In the genomic region with DNA sequence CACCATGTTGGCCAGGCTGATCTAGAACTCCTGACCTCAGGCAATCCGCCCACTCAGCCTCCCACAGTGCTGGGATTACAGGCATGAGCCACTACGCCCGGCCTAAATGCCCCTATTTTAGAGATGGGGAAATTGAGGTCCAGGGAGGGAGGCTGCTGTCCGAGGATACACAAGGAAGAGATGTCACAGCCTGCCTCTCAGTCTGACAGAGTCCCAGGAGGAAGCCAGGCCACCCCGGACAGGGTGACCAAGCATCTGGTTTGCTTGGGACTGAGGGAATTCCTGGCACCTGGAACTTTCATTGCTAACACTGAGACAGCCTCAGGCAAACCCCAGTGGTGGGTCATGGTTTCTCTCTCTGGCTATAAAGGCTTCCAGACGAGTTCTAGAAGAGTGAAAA, we compare ENCODE assay signal across 26 cellular contexts. TPM values are rescaled to one million over a fixed set of nuclear protein-coding genes. Genes with fewer than 3 reads are reported as not detected.
DNase-seq lines count a peak whose midpoint lies in the region; ATAC-seq and TF ChIP-seq lines count a peak whose summit lies in the region.
"Had no signal": no experiment of that assay in that cellular context is flagged by ENCODE, and none has a peak within 500 bp of the region (broad histone marks: within the 10 kb centered on the region; RNA-seq: fewer than 3 reads in every experiment).

No MANE protein-coding gene starts in this region.

- H3K4me2 ChIP-seq in BLaER1 (peak overlapping the region; percentile 58), hepatocyte (no peak overlapping the region)
- H3K4me2 ChIP-seq: KMS-11 had no signal

- 81% methylated on average over 6 of the region's 6 CpGs for WGBS in hepatocyte (ENCODE audit: low lambda C conversion rate, missing lambda C conversion rate)
- WGBS in tibial nerve, 2 donors = 77 to 78% methylated on average over 6 of the region's 6 CpGs

- H3K27me3 ChIP-seq in BLaER1 (no peaks in the 10 kb centered on the region), hepatocyte (no peaks in the 10 kb centered on the region), tibial nerve (no peaks in the 10 kb centered on the region)
- H3K27me3 ChIP-seq: gastrocnemius medialis had no signal

- H3K36me3 ChIP-seq in BLaER1 (no peaks in the 10 kb centered on the region), hepatocyte (replicated peaks; ENCODE audit: insufficient read depth, low read depth) (no peaks in the 10 kb centered on the region), tibial nerve (no peaks in the 10 kb centered on the region)
- H3K36me3 ChIP-seq: gastrocnemius medialis, lower lobe of right lung, prostate gland had no signal

- H3K27ac ChIP-seq in BLaER1 (no peak overlapping the region), hepatocyte (peak overlapping the region; percentile 16), tibial nerve (peak overlapping the region in 2 of 4 donors; percentile 6 to 50)
- H3K27ac ChIP-seq: gastrocnemius medialis, KMS-11, lower lobe of right lung, prostate gland had no signal

- no peaks in the 10 kb centered on the region for H3K9me2 ChIP-seq in hepatocyte (replicated peaks; ENCODE audit: insufficient read depth)

- H3K79me2 ChIP-seq in hepatocyte = no peaks in the 10 kb centered on the region

- H4K20me1 ChIP-seq in BLaER1 = no peaks in the 10 kb centered on the region
- no peaks in the 10 kb centered on the region for H4K20me1 ChIP-seq in hepatocyte (ENCODE audit: insufficient read depth, poor library complexity, severe bottlenecking)

- H3K9me3 ChIP-seq in BLaER1 (no peaks in the 10 kb centered on the region), hepatocyte (ENCODE audit: low read depth) (no peaks in the 10 kb centered on the region), tibial nerve (no peaks in the 10 kb centered on the region)
- H3K9me3 ChIP-seq: gastrocnemius medialis, lower lobe of right lung, prostate gland had no signal

- TF ChIP-seq CTCF in GM13977 (IDR thresholded peaks at IDR 0.05; ENCODE audit: extremely low read depth, insufficient read depth, missing control alignments) = no peak
- TF ChIP-seq CTCF in hepatocyte (IDR thresholded peaks at IDR 0.05; ENCODE audit: poor library complexity) = no peak
- TF ChIP-seq CTCF in tibial nerve (IDR thresholded peaks at IDR 0.05) = no peak

- in situ Hi-C loops in GM13977 (cut with MboI; ENCODE audit: low pct_unique_long_range_greater_than_20kb, low sequenced_read_pairs, unreplicated experiment) = no loop called here

- no peak overlapping the region for H3K9ac ChIP-seq in BLaER1
- H3K9ac ChIP-seq: KMS-11 had no signal

- no peak for TF ChIP-seq EP300 in tibial nerve (IDR thresholded peaks at IDR 0.05)

- ATAC-seq in HG02885 (IDR thresholded peaks at IDR 0.05; ENCODE audit: poor library complexity, unreplicated experiment) = peak; percentile 14
- ATAC-seq in GM21526 (IDR thresholded peaks at IDR 0.05; ENCODE audit: low FRiP score, unreplicated experiment) = no peak
- ATAC-seq: gastrocnemius medialis; lower lobe of right lung; naive thymus-derived CD4-positive, alpha-beta T cell had no signal

- no peak for TF ChIP-seq POLR2A in tibial nerve (IDR thresholded peaks at IDR 0.05)

- H3K4me3 ChIP-seq in BLaER1 = no peak overlapping the region
- no peak overlapping the region for H3K4me3 ChIP-seq in hepatocyte
- H3K4me3 ChIP-seq in tibial nerve = no peak overlapping the region
- H3K4me3 ChIP-seq: gastrocnemius medialis, lower lobe of right lung, prostate gland had no signal

- H2AFZ ChIP-seq in hepatocyte = no peak overlapping the region

- DNase-seq in GM13977 (ENCODE audit: low spot score) (peak; percentile 38), hepatocyte (ENCODE audit: low spot score) (no peak), tibial nerve (ENCODE audit: low spot score in 2 of 2) (no peak), NCI-H1694 treated with DMSO at 0.1 percent for 48 hours (lab: John Stamatoyannopoulos, UW) (no peak)
- DNase-seq: activated CD4-positive, alpha-beta memory T cell treated with anti-CD3 and anti-CD28 coated beads, Interleukin-2, amount 10 ng/mL, durations not matched to agents 7 days and 5 days; activated CD4-positive, alpha-beta T cell treated with anti-CD3 and anti-CD28 coated beads for 1 hour; activated naive CD4-positive, alpha-beta T cell treated with anti-CD3 and anti-CD28 coated beads, Interleukin-2, amount 10 ng/mL, durations not matched to agents 7 days and 5 days; AML-193; amniotic stem cell; CD4-positive, alpha-beta memory T cell; gastrocnemius medialis; lower lobe of right lung; midbrain; MM.1S; naive thymus-derived CD4-positive, alpha-beta T cell; NCI-H2081 treated with DMSO at 0.1 percent for 48 hours; NCI-H526 treated with DMSO at 0.1 percent for 48 hours; NK-92 treated with Interleukin-12 subunit alpha and Interleukin-12 subunit beta, amount 100 ng/mL, for 24 hours; SHP77; stimulated activated CD4-positive, alpha-beta T cell treated with anti-CD3 and anti-CD28 coated beads, Interleukin-15, amount 100 ng/mL, for 24 hours; stimulated activated CD4-positive, alpha-beta T cell treated with anti-CD3 and anti-CD28 coated beads, Interleukin-4, amount 100 ng/mL, for 4 hours had no signal

- H3K4me1 ChIP-seq in BLaER1 (peaks cover 21% of the 10 kb centered on the region), hepatocyte (ENCODE audit: insufficient read depth) (no peaks in the 10 kb centered on the region), tibial nerve (peaks cover 0 to 15% (median 5%) of the 10 kb centered on the region in 4 donors)
- H3K4me1 ChIP-seq: gastrocnemius medialis, lower lobe of right lung, prostate gland had no signal

RNA-seq across cellular contexts. Expression of a gene that starts 30.6 kb away (rescaled TPM):
- total RNA-seq in hepatocyte = 9.9 and 14.7 TPM in 2 replicates
- polyA plus RNA-seq in hepatocyte = 12.1 and 13.4 TPM in 2 replicates
- total RNA-seq in tibial nerve = 10 to 100 TPM; 10.7 to 26.4 (median 18.5) TPM
- total RNA-seq: CD4-positive, alpha-beta memory T cell had no signal
- polyA plus RNA-seq: CD4-positive, alpha-beta memory T cell; naive thymus-derived CD4-positive, alpha-beta T cell had no signal

RNA-seq across cellular contexts. Expression of a gene that starts 30.8 kb away (rescaled TPM):
- total RNA-seq in hepatocyte (381 and 436 TPM in 2 replicates), tibial nerve (100 to 1,000 TPM; 256 to 333 (median 316) TPM)
- polyA plus RNA-seq in hepatocyte = 340 and 358 TPM in 2 replicates
